Comparison of ENCODE assay signal across 8 cellular contexts in the genomic region with DNA sequence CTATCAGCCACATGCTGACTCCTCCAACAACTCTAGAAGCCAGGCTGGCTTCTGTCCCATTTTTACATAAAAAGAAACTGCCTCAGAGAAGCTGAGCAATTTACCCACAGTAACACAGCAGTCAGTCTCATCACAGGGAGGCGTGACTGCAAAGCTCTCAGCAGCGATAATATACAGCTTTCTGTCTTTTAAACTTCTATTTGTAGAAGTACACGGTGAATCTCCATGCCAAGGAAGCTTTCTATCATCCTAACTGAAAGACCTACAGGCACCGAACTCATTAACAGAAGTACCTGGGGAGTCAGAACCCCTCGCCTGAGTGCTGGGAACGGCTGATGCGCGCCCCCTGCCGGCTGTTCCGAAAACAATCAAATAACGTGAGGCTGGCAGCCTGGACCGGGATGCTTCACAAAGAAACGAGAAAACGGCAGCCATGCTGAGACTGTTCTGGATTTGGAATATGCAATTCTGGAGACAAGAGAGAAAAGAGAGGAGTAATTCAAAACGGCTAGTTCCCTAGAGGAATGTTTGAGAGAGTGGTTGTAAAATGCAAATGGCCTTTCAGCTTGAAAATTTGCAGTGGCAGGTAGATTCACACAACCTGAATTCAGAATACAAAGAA. TPM values are rescaled to one million over a fixed set of nuclear protein-coding genes. Genes with fewer than 3 reads are reported as not detected.
DNase-seq lines count a peak whose midpoint lies in the region; ATAC-seq and TF ChIP-seq lines count a peak whose summit lies in the region.

No MANE protein-coding gene starts in this region.

- DNase-seq in GM03348 (ENCODE audit: low spot score) (peak; percentile 88), NCI-H1092 treated with DMSO at 0.1 percent for 48 hours (lab: John Stamatoyannopoulos, UW) (peak; percentile 83), SK-MEL-5 (ENCODE audit: low read depth, low spot score) (peak; percentile 77), germinal center (ENCODE audit: low spot score) (peak; percentile 79), upper lobe of left lung (peak; percentile 87 to 90)
- DNase-seq in activated gamma-delta T cell treated with anti-CD3 and anti-CD28 coated beads, Interleukin-2, amount 50 U/mL, for 16 hours (ENCODE audit: low read depth): peak; percentile 77

- H3K4me2 ChIP-seq in parathyroid adenoma (ENCODE audit: low read length): no peak overlapping the region

- H3K9ac ChIP-seq in parathyroid adenoma: no peak overlapping the region

- H3K4me1 ChIP-seq in parathyroid adenoma: peaks cover 7% of the 10 kb centered on the region
- peaks cover 14 to 28% (median 21%) of the 10 kb centered on the region in 4 donors for H3K4me1 ChIP-seq in upper lobe of left lung

- peak overlapping the region; percentile 41 for H2AFZ ChIP-seq in parathyroid adenoma

- ATAC-seq in upper lobe of left lung (ENCODE audit: low FRiP score in 2 of 2) (peak; percentile 61 to 64), HG02610 (IDR thresholded peaks at IDR 0.05; ENCODE audit: unreplicated experiment) (no peak)

- TF ChIP-seq EP300 in upper lobe of left lung (IDR thresholded peaks at IDR 0.05): no peak

- TF ChIP-seq CTCF in parathyroid adenoma (IDR thresholded peaks at IDR 0.05) (peak; percentile 70), upper lobe of left lung (IDR thresholded peaks at IDR 0.05) (peak; percentile 69 to 82 (median 74))

- no peaks in the 10 kb centered on the region for H3K9me3 ChIP-seq in parathyroid adenoma (ENCODE audit: control insufficient read depth, low read length)
- H3K9me3 ChIP-seq in upper lobe of left lung: no peaks in the 10 kb centered on the region

- no peaks in the 10 kb centered on the region for H3K27me3 ChIP-seq in parathyroid adenoma (ENCODE audit: control insufficient read depth, insufficient read depth, low read length)
- H3K27me3 ChIP-seq in upper lobe of left lung: no peaks in the 10 kb centered on the region

- H3K4me3 ChIP-seq in parathyroid adenoma (ENCODE audit: low read depth, low read length) (no peak overlapping the region), upper lobe of left lung (no peak overlapping the region)

- H3K36me3 ChIP-seq in parathyroid adenoma (ENCODE audit: control insufficient read depth, insufficient read depth, low read length): no peaks in the 10 kb centered on the region
- H3K36me3 ChIP-seq in upper lobe of left lung: no peaks in the 10 kb centered on the region

- TF ChIP-seq POLR2A in upper lobe of left lung (IDR thresholded peaks at IDR 0.05): no peak

- WGBS in upper lobe of left lung, 2 donors: 11% methylated on average over 15 of the region's 15 CpGs

- in situ Hi-C loops in SK-MEL-5 (cut with HindIII; ENCODE audit: low pct_unique_long_range_greater_than_20kb, low sequenced_read_pairs): no loop called here

- no peaks in the 10 kb centered on the region for H3K79me2 ChIP-seq in parathyroid adenoma

- no peak overlapping the region for H3K27ac ChIP-seq in parathyroid adenoma
- no peak overlapping the region for H3K27ac ChIP-seq in upper lobe of left lung

RNA-seq across cellular contexts. Expression of a gene that starts 43.5 kb away (rescaled TPM):
- 35.9 and 41.1 TPM in 2 replicates for total RNA-seq in SK-MEL-5 (2014; rRNA removed; shearing (Covaris generic))
- polyA plus RNA-seq in SK-MEL-5 (2015; cell fraction: cytosol; rRNA removed): 42.0 and 43.9 TPM in 2 replicates
- 14.8 and 15.9 TPM in 2 replicates for polyA plus RNA-seq in SK-MEL-5 (2015; cell fraction: nucleus; rRNA removed)
- 10 to 100 TPM; 16.8 to 68.6 (median 42.4) TPM for total RNA-seq in upper lobe of left lung
